In genomic region chr1:154750681-154751665, GRCh38 we compare ENCODE assay signal across 13 cellular contexts.
DNase-seq lines count a peak whose midpoint lies in the region; ATAC-seq lines count a peak whose summit lies in the region.
"Had no signal": no experiment of that assay in that cellular context is flagged by ENCODE, and none has a peak within 500 bp of the region (broad histone marks: within the 10 kb centered on the region; RNA-seq: fewer than 3 reads in every experiment).

No MANE protein-coding gene starts in this region.

- H3K4me2 ChIP-seq in BLaER1 treated with 17β-estradiol and CSF1 and Interleukin-3, amounts not matched to agents 10 nM and 100 nM = peak overlapping the region; percentile 22 to 91 (median 87)
- H3K4me2 ChIP-seq in mesenchymal stem cell (ENCODE audit: low read length, poor library complexity, severe bottlenecking) = no peak overlapping the region

- no peaks in the 10 kb centered on the region for H3K79me2 ChIP-seq in ACC112 (ENCODE audit: control insufficient read depth, insufficient read depth, low read length, unreplicated experiment)

- no peak overlapping the region for H3K18ac ChIP-seq in mesenchymal stem cell (ENCODE audit: low read depth in 1 of 2, low read length in 2 of 2)

- H3K23ac ChIP-seq in mesenchymal stem cell (ENCODE audit: low read length in 2 of 2) = no peak overlapping the region

- no peaks in the 10 kb centered on the region for H3K9me3 ChIP-seq in BLaER1 treated with 17β-estradiol and CSF1 and Interleukin-3, amounts not matched to agents 10 nM and 100 nM (replicated peaks in 1 of 11)
- H3K9me3 ChIP-seq in mesenchymal stem cell (ENCODE audit: control insufficient read depth, low read length) = no peaks in the 10 kb centered on the region

- H3K4me3 ChIP-seq in ACC112 (ENCODE audit: low read depth, low read length) (no peak overlapping the region), mesenchymal stem cell (ENCODE audit: insufficient read depth in 1 of 2, low read depth in 1 of 2, low read length in 2 of 2) (no peak overlapping the region)
- no peak overlapping the region for H3K4me3 ChIP-seq in BLaER1 treated with 17β-estradiol and CSF1 and Interleukin-3, amounts not matched to agents 10 nM and 100 nM
- H3K4me3 ChIP-seq: K562 had no signal

- H3K79me1 ChIP-seq in mesenchymal stem cell (replicated peaks; ENCODE audit: low read length, poor library complexity, severe bottlenecking) = no peaks in the 10 kb centered on the region

- H4K91ac ChIP-seq in mesenchymal stem cell (ENCODE audit: low read length) = no peak overlapping the region

- 82% methylated on average over 12 of the region's 13 CpGs for WGBS in mesenchymal stem cell

- H3K9ac ChIP-seq in BLaER1 treated with 17β-estradiol and CSF1 and Interleukin-3, amounts not matched to agents 10 nM and 100 nM = peak overlapping the region in 8 of 11 experiments; percentile 14 to 40 (median 27); a peak in 12 of 22 replicates
- H3K9ac ChIP-seq in mesenchymal stem cell (ENCODE audit: low read length) = peak overlapping the region; percentile 70

- no peak overlapping the region for H2BK5ac ChIP-seq in mesenchymal stem cell (ENCODE audit: low read depth, low read length, poor library complexity, severe bottlenecking)

- H3K36me3 ChIP-seq in ACC112 (ENCODE audit: insufficient read depth, low read length) (no peaks in the 10 kb centered on the region), mesenchymal stem cell (ENCODE audit: control insufficient read depth in 1 of 2, insufficient read depth in 2 of 2, low read depth in 1 of 2, low read length in 2 of 2) (no peaks in the 10 kb centered on the region)
- no peaks in the 10 kb centered on the region for H3K36me3 ChIP-seq in BLaER1 treated with 17β-estradiol and CSF1 and Interleukin-3, amounts not matched to agents 10 nM and 100 nM
- H3K36me3 ChIP-seq: brain microvascular endothelial cell had no signal

- no peak overlapping the region for H4K8ac ChIP-seq in mesenchymal stem cell (ENCODE audit: low read length)

- H2AK5ac ChIP-seq in mesenchymal stem cell (ENCODE audit: low read length, severe bottlenecking) = no peak overlapping the region

- H4K20me1 ChIP-seq in BLaER1 treated with 17β-estradiol and CSF1 and Interleukin-3, amounts not matched to agents 10 nM and 100 nM = no peaks in the 10 kb centered on the region

- peak overlapping the region in 1 of 2 experiments; percentile 15 for H3K4ac ChIP-seq in mesenchymal stem cell (ENCODE audit: low read depth in 1 of 2, low read length in 2 of 2)

- no peak overlapping the region for H2AFZ ChIP-seq in ACC112 (ENCODE audit: low read length, unreplicated experiment)
- H2AFZ ChIP-seq in mesenchymal stem cell (ENCODE audit: low read depth, low read length) = no peak overlapping the region

- no peak overlapping the region for H3K14ac ChIP-seq in mesenchymal stem cell (ENCODE audit: low read length in 2 of 2)

- H3K4me1 ChIP-seq in ACC112 (ENCODE audit: control insufficient read depth, insufficient read depth, low read length, unreplicated experiment) = peaks cover 21% of the 10 kb centered on the region
- H3K4me1 ChIP-seq in BLaER1 treated with 17β-estradiol and CSF1 and Interleukin-3, amounts not matched to agents 10 nM and 100 nM = peaks cover 59 to 78% (median 69%) of the 10 kb centered on the region in 10 experiments
- H3K4me1 ChIP-seq in mesenchymal stem cell (ENCODE audit: control insufficient read depth, insufficient read depth, low read depth, low read length) = no peaks in the 10 kb centered on the region

- peak overlapping the region; percentile 39; the same call in 1 of the 2 replicates for H3K27ac ChIP-seq in ACC112 (ENCODE audit: low read depth, low read length)
- peak overlapping the region in 10 of 11 experiments; percentile 23 to 72 (median 65); a peak in 19 of 22 replicates for H3K27ac ChIP-seq in BLaER1 treated with 17β-estradiol and CSF1 and Interleukin-3, amounts not matched to agents 10 nM and 100 nM
- H3K27ac ChIP-seq in mesenchymal stem cell (ENCODE audit: low read length, poor library complexity, severe bottlenecking) = no peak overlapping the region
- H3K27ac ChIP-seq: brain microvascular endothelial cell had no signal

- H2BK120ac ChIP-seq in mesenchymal stem cell (ENCODE audit: low read depth, low read length) = no peak overlapping the region

- H2BK15ac ChIP-seq in mesenchymal stem cell (ENCODE audit: low read depth, poor library complexity, severe bottlenecking) = no peak overlapping the region

- H2BK12ac ChIP-seq in mesenchymal stem cell (ENCODE audit: low read length in 2 of 2) = peak overlapping the region in 1 of 2 experiments; percentile 18

- DNase-seq in NCI-H69 (lab: John Stamatoyannopoulos, UW) (peak; percentile 81), mesenchymal stem cell (no peak), SHP77 (lab: John Stamatoyannopoulos, UW) (no peak)
- DNase-seq: brain microvascular endothelial cell; CD8-positive, alpha-beta T cell; kidney; naive thymus-derived CD8-positive, alpha-beta T cell; NCI-H2081 had no signal

- ATAC-seq in HG02588 (IDR thresholded peaks at IDR 0.05; ENCODE audit: unreplicated experiment) (no peak), GM21576 (IDR thresholded peaks at IDR 0.05; ENCODE audit: unreplicated experiment) (no peak)
- ATAC-seq: CD8-positive, alpha-beta T cell; K562; naive thymus-derived CD8-positive, alpha-beta T cell had no signal

- H3K27me3 ChIP-seq in ACC112 (ENCODE audit: insufficient read depth, low read length) = peaks cover 12% of the 10 kb centered on the region; the same call in 1 of the 2 replicates
- H3K27me3 ChIP-seq in BLaER1 treated with 17β-estradiol and CSF1 and Interleukin-3, amounts not matched to agents 10 nM and 100 nM = no peaks in the 10 kb centered on the region
- peaks cover 47 to 86% of the 10 kb centered on the region in 2 experiments for H3K27me3 ChIP-seq in mesenchymal stem cell (ENCODE audit: control insufficient read depth in 1 of 2, insufficient read depth in 1 of 2, low read length in 2 of 2)
